In genomic region chr22:23816552-23816976, GRCh38 we compare ENCODE assay signal across 28 cellular contexts. TPM values are rescaled to one million over a fixed set of nuclear protein-coding genes. Genes with fewer than 3 reads are reported as not detected.
A peak's percentile ranks its signal among the peaks of the same experiment; 100 is the strongest.
DNase-seq lines count a peak whose midpoint lies in the region; ATAC-seq and TF ChIP-seq lines count a peak whose summit lies in the region.
"Had no signal": no experiment of that assay in that cellular context is flagged by ENCODE, and none has a peak within 500 bp of the region (broad histone marks: within the 10 kb centered on the region; RNA-seq: fewer than 3 reads in every experiment).

No MANE protein-coding gene starts in this region.

- no peak overlapping the region for H3K9ac ChIP-seq in H9 (ENCODE audit: extremely low read depth, insufficient read length, low read length)

- no peak overlapping the region for H2BK5ac ChIP-seq in H9 (ENCODE audit: insufficient read length, low read length)

- H3K9me3 Mint-ChIP-seq in H9: no peaks in the 10 kb centered on the region
- H3K9me3 Mint-ChIP-seq in immature natural killer cell: no peaks in the 10 kb centered on the region
- H3K9me3 Mint-ChIP-seq in natural killer cell: no peaks in the 10 kb centered on the region
- H3K9me3 Mint-ChIP-seq: activated T-cell treated with anti-CD3 and anti-CD28 coated beads, Interleukin-2, amount 50 U/mL, for 4 hours; dendritic cell treated with granulocyte-macrophage colony-stimulating factor and Interleukin-4, amounts not matched to agents 40 ng/mL and 50 ng/mL, for 4 days; endodermal cell had no signal

- H3K4me3 ChIP-seq in dorsolateral prefrontal cortex (no peak overlapping the region), right atrium auricular region (no peak overlapping the region), spleen (no peak overlapping the region)
- H3K4me3 ChIP-seq: K562, thyroid gland, vagina had no signal

- H3K79me1 ChIP-seq in H9 (ENCODE audit: insufficient read depth, low read depth, low read length, poor library complexity, severe bottlenecking): no peaks in the 10 kb centered on the region

- no peak overlapping the region for H3K18ac ChIP-seq in H9 (ENCODE audit: insufficient read length, low read depth, low read length)

- no peak overlapping the region for H3T11ph ChIP-seq in H9 (ENCODE audit: low read length)

- no peak overlapping the region for H3K4me3 Mint-ChIP-seq in H9
- H3K4me3 Mint-ChIP-seq in immature natural killer cell: no peak overlapping the region
- no peak overlapping the region for H3K4me3 Mint-ChIP-seq in natural killer cell
- H3K4me3 Mint-ChIP-seq: activated CD8-positive, alpha-beta memory T cell treated with anti-CD3 and anti-CD28 coated beads, Interleukin-2, amount 10 ng/mL, durations not matched to agents 7 days and 5 days; activated T-cell treated with anti-CD3 and anti-CD28 coated beads, Interleukin-2, amount 50 U/mL, for 4 hours; dendritic cell treated with granulocyte-macrophage colony-stimulating factor and Interleukin-4, amounts not matched to agents 40 ng/mL and 50 ng/mL, for 4 days; endodermal cell; T-helper 17 cell had no signal

- H3K4me1 ChIP-seq in H9 (ENCODE audit: insufficient read depth, low read length): no peaks in the 10 kb centered on the region
- H3K4me1 ChIP-seq in right atrium auricular region: peaks cover 0 to 23% of the 10 kb centered on the region in 2 donors
- H3K4me1 ChIP-seq in spleen: peaks cover 5 to 45% (median 27%) of the 10 kb centered on the region in 6 donors
- H3K4me1 ChIP-seq: Caco-2 had no signal

- no peak overlapping the region for H3K14ac ChIP-seq in H9 (ENCODE audit: insufficient read depth, low read length)

- WGBS in H9 (ENCODE audit: extremely low coverage, insufficient read length, low lambda C conversion rate): no CpG with 5 or more reads among the region's 11 CpGs
- WGBS in spleen, 5 donors: 84 to 94% (median 91%) methylated on average over 11 of the region's 11 CpGs

- H3K27ac Mint-ChIP-seq in H9 (no peak overlapping the region), immature natural killer cell (no peak overlapping the region), natural killer cell (no peak overlapping the region)
- H3K27ac Mint-ChIP-seq: dendritic cell treated with granulocyte-macrophage colony-stimulating factor and Interleukin-4, amounts not matched to agents 40 ng/mL and 50 ng/mL, for 4 days; endodermal cell; T-helper 17 cell had no signal

- no peak overlapping the region for H4K8ac ChIP-seq in H9 (replicated peaks; ENCODE audit: insufficient read length, low read depth, low read length)

- intact Hi-C loops in dorsolateral prefrontal cortex (cut with DNase I): no loop called here
- intact Hi-C loops in spleen (cut with DNase I; ENCODE audit: low total_unique reads): no loop called here
- intact Hi-C loops in natural killer cell (cut with micrococcal nuclease): no loop called here

- no peak overlapping the region for H2AFZ ChIP-seq in H9 (ENCODE audit: low read length)

- H3K36me3 Mint-ChIP-seq in H9 (ENCODE audit: insufficient read depth in 1 of 3, low read depth in 3 of 3) (peaks cover 54 to 91% (median 87%) of the 10 kb centered on the region in 3 experiments), immature natural killer cell (peaks cover 7 to 33% (median 11%) of the 10 kb centered on the region in 3 donors), natural killer cell (no peaks in the 10 kb centered on the region)

- H2BK20ac ChIP-seq in H9 (ENCODE audit: low read depth, low read length, poor library complexity, severe bottlenecking): no peak overlapping the region

- no peak overlapping the region for H3K56ac ChIP-seq in H9 (ENCODE audit: insufficient read length, low read depth, low read length)

- H3K36me3 ChIP-seq in right atrium auricular region (peaks cover 51% of the 10 kb centered on the region), spleen (peaks cover 4 to 100% (median 67%) of the 10 kb centered on the region in 6 donors)

- H3K23ac ChIP-seq in H9 (ENCODE audit: insufficient read length, low read depth, low read length): no peak overlapping the region

- H3K27me3 ChIP-seq in H9 (ENCODE audit: insufficient read depth, low read length): no peaks in the 10 kb centered on the region
- no peaks in the 10 kb centered on the region for H3K27me3 ChIP-seq in dorsolateral prefrontal cortex
- no peaks in the 10 kb centered on the region for H3K27me3 ChIP-seq in right atrium auricular region
- H3K27me3 ChIP-seq in spleen (replicated peaks in 1 of 7): no peaks in the 10 kb centered on the region
- H3K27me3 ChIP-seq: thyroid gland, vagina had no signal

- H3K9me3 ChIP-seq in H9 (ENCODE audit: control insufficient read depth, low read depth, low read length) (no peaks in the 10 kb centered on the region), right atrium auricular region (no peaks in the 10 kb centered on the region), spleen (no peaks in the 10 kb centered on the region)
- H3K9me3 ChIP-seq: Caco-2, thyroid gland, vagina had no signal

- H3K79me2 ChIP-seq in H9 (ENCODE audit: insufficient read depth, low read length): no peaks in the 10 kb centered on the region

- H3K4me1 Mint-ChIP-seq in H9 (peaks cover 5 to 10% of the 10 kb centered on the region in 2 experiments; a peak in 3 of 4 replicates), immature natural killer cell (no peaks in the 10 kb centered on the region), natural killer cell (no peaks in the 10 kb centered on the region)
- H3K4me1 Mint-ChIP-seq: endodermal cell had no signal

- H3K23me2 ChIP-seq in H9 (ENCODE audit: insufficient read length, low read depth, low read length, poor library complexity, severe bottlenecking): no peaks in the 10 kb centered on the region

- H3K27me3 Mint-ChIP-seq in H9 (ENCODE audit: low read depth): no peaks in the 10 kb centered on the region
- peaks cover 0 to 3% (median 0%) of the 10 kb centered on the region in 3 donors for H3K27me3 Mint-ChIP-seq in immature natural killer cell (ENCODE audit: low read depth in 3 of 3)
- no peaks in the 10 kb centered on the region for H3K27me3 Mint-ChIP-seq in natural killer cell (ENCODE audit: low read depth in 2 of 2)
- H3K27me3 Mint-ChIP-seq: activated CD8-positive, alpha-beta memory T cell treated with anti-CD3 and anti-CD28 coated beads, Interleukin-2, amount 10 ng/mL, durations not matched to agents 7 days and 5 days; dendritic cell treated with granulocyte-macrophage colony-stimulating factor and Interleukin-4, amounts not matched to agents 40 ng/mL and 50 ng/mL, for 4 days; T-helper 17 cell had no signal

- H3K27ac ChIP-seq in H9 (ENCODE audit: insufficient read length, low read depth, low read length) (no peak overlapping the region), dorsolateral prefrontal cortex (peak overlapping the region in 46 of 59 donors; percentile 4 to 87 (median 68)), right atrium auricular region (peak overlapping the region; percentile 79 to 82), spleen (no peak overlapping the region)
- H3K27ac ChIP-seq: C4-2B, RWPE1, thyroid gland, vagina had no signal

- H3K4ac ChIP-seq in H9 (ENCODE audit: low read depth, low read length): no peak overlapping the region

- no peak overlapping the region for H2AK5ac ChIP-seq in H9 (ENCODE audit: insufficient read length, low read length)

- TF ChIP-seq POLR2A in spleen (IDR thresholded peaks at IDR 0.05): no peak

- H2BK15ac ChIP-seq in H9 (ENCODE audit: low read depth, low read length): no peak overlapping the region

- DNase-seq in H9 (peak; percentile 17), dorsolateral prefrontal cortex (no peak), right atrium auricular region (ENCODE audit: low spot score) (no peak), spleen (peak; percentile 37), immature natural killer cell (no peak), natural killer cell (no peak), NCI-H2081 treated with DMSO at 0.1 percent for 48 hours (lab: John Stamatoyannopoulos, UW) (no peak)
- DNase-seq: activated CD4-positive, alpha-beta T cell treated with anti-CD3 and anti-CD28 coated beads, Interleukin-2, amount 50 U/mL, for 4 hours; activated CD8-positive, alpha-beta memory T cell treated with anti-CD3 and anti-CD28 coated beads, Interleukin-2, amount 10 ng/mL, durations not matched to agents 7 days and 5 days; activated gamma-delta T cell; activated T-cell treated with anti-CD3 and anti-CD28 coated beads, Interleukin-2, amount 50 U/mL, for 4 hours; Caco-2; central memory CD4-positive, alpha-beta T cell; DMS53; endodermal cell; mesendoderm; NCI-H1092; NCI-H510A treated with DMSO at 0.1 percent for 48 hours; stimulated activated naive CD4-positive, alpha-beta T cell treated with Interleukin-2 at 50 U/mL for 16 hours; T-helper 17 cell; thyroid gland had no signal

- no peak overlapping the region for H3K4me2 ChIP-seq in H9 (ENCODE audit: insufficient read depth, insufficient read length, low read length)

- no peak for ATAC-seq in natural killer cell
- ATAC-seq: activated CD4-positive, CD25-positive, alpha-beta regulatory T cell treated with anti-CD3 and anti-CD28 coated beads, Interleukin-2, amount 50 U/mL, for 24 hours; activated CD8-positive, alpha-beta memory T cell treated with anti-CD3 and anti-CD28 coated beads, Interleukin-2, amount 10 ng/mL, durations not matched to agents 7 days and 5 days; activated T-cell treated with anti-CD3 and anti-CD28 coated beads, Interleukin-2, amount 50 U/mL, for 4 hours; K562; T-helper 17 cell had no signal

- TF ChIP-seq CTCF in H9 (conservative IDR thresholded peaks at IDR 0.05) (no peak), dorsolateral prefrontal cortex (IDR thresholded peaks at IDR 0.05 in 54 of 56, conservative IDR thresholded peaks at IDR 0.05 in 2 of 56; ENCODE audit: low read depth in 1 of 56, partially characterized antibody in 56 of 56) (no peak), right atrium auricular region (IDR thresholded peaks at IDR 0.05) (no peak), spleen (IDR thresholded peaks at IDR 0.05 in 8 of 11, conservative IDR thresholded peaks at IDR 0.05 in 3 of 11) (no peak), natural killer cell (IDR thresholded peaks at IDR 0.05) (no peak)

- no peak overlapping the region for H2BK12ac ChIP-seq in H9 (ENCODE audit: insufficient read length, low read depth, low read length)

- no peaks in the 10 kb centered on the region for H4K20me1 ChIP-seq in H9 (ENCODE audit: control insufficient read depth, insufficient read depth, insufficient read length)

- no peak overlapping the region for H2BK120ac ChIP-seq in H9 (ENCODE audit: low read depth, low read length, poor library complexity, severe bottlenecking)

- no peak overlapping the region for H4K5ac ChIP-seq in H9 (ENCODE audit: insufficient read length, low read depth, low read length)

- H4K91ac ChIP-seq in H9 (ENCODE audit: insufficient read length, low read depth, low read length): no peak overlapping the region

RNA-seq across cellular contexts. Expression of gene DERL3, which starts 22.2 kb away (rescaled TPM):
- total RNA-seq in H9 (2021) (9.0 and 9.8 TPM in 2 replicates), dorsolateral prefrontal cortex (10 to 100 TPM in 1 of 120 experiments, 1 to 10 TPM in 108, under 1 TPM in 11; 0.56 to 10.6 (median 2.5) TPM), right atrium auricular region (10 to 100 TPM in 1 of 2 donors, 1 to 10 TPM in 1; 4.0 to 10.6 TPM), spleen (10 to 100 TPM; 10.2 to 62.8 (median 30.4) TPM), natural killer cell (10 to 100 TPM in 1 of 3 donors, 1 to 10 TPM in 1, under 1 TPM in 1; 0.88 to 24.5 (median 1.3) TPM)
- polyA plus RNA-seq in spleen (10 to 100 TPM; 16.1 to 18.8 (median 17.9) TPM), immature natural killer cell (1 to 10 TPM in 1 of 3 donors, under 1 TPM in 2; 0.61 to 1.2 (median 0.62) TPM)
- total RNA-seq: G401 had no signal

RNA-seq across cellular contexts. Expression of gene SMARCB1, which starts 29.8 kb away (rescaled TPM):
- total RNA-seq in H9 (2021) (132 and 136 TPM in 2 replicates), dorsolateral prefrontal cortex (10 to 100 TPM; 60.2 to 91.8 (median 72.1) TPM), right atrium auricular region (10 to 100 TPM; 41.4 to 45.9 TPM), spleen (100 to 1,000 TPM in 2 of 7 donors, 10 to 100 TPM in 5; 72.8 to 166 (median 84.6) TPM), natural killer cell (10 to 100 TPM; 56.3 to 76.9 (median 69.8) TPM)
- polyA plus RNA-seq in spleen (100 to 1,000 TPM in 1 of 3 donors, 10 to 100 TPM in 2; 64.2 to 100 (median 86.9) TPM), immature natural killer cell (10 to 100 TPM; 28.5 to 49.5 (median 40.3) TPM)
- total RNA-seq: G401 had no signal

RNA-seq across cellular contexts. Expression of gene SLC2A11, which starts 41.1 kb away (rescaled TPM):
- 12.1 and 15.0 TPM in 2 replicates for total RNA-seq in H9 (2021)
- total RNA-seq in dorsolateral prefrontal cortex: 10 to 100 TPM; 25.3 to 69.8 (median 42.4) TPM
- 10 to 100 TPM; 10.6 to 15.5 TPM for total RNA-seq in right atrium auricular region
- 10 to 100 TPM; 12.0 to 21.7 (median 16.9) TPM for total RNA-seq in spleen
- 10 to 100 TPM; 15.6 to 23.5 (median 16.2) TPM for polyA plus RNA-seq in spleen
- polyA plus RNA-seq in immature natural killer cell: 1 to 10 TPM in 2 of 3 donors, under 1 TPM in 1; 0.48 to 3.0 (median 2.0) TPM
- total RNA-seq in natural killer cell: 10 to 100 TPM in 2 of 3 donors, 1 to 10 TPM in 1; 9.2 to 14.1 (median 11.8) TPM
- total RNA-seq: G401 had no signal

RNA-seq across cellular contexts. Expression of gene MMP11, which starts 43.9 kb away (rescaled TPM):
- total RNA-seq in H9 (2021) (4.9 and 5.3 TPM in 2 replicates), dorsolateral prefrontal cortex (1 to 10 TPM in 97 of 120 experiments, under 1 TPM in 22, not detected in 1; 0.32 to 4.5 (median 1.7) TPM), right atrium auricular region (10 to 100 TPM in 1 of 2 donors, 1 to 10 TPM in 1; 2.2 to 12.3 TPM), spleen (10 to 100 TPM in 1 of 7 donors, 1 to 10 TPM in 5, under 1 TPM in 1; 0.66 to 11.0 (median 3.3) TPM), natural killer cell (1 to 10 TPM in 1 of 3 donors, under 1 TPM in 2; 0.71 to 1.7 (median 0.91) TPM)
- polyA plus RNA-seq in spleen (1 to 10 TPM; 4.4 to 6.8 (median 4.7) TPM), immature natural killer cell (1 to 10 TPM in 2 of 3 donors, under 1 TPM in 1; 0.76 to 1.7 (median 1.2) TPM)
- total RNA-seq: G401 had no signal

RNA-seq across cellular contexts. Expression of gene CHCHD10, which starts 48.8 kb away (rescaled TPM):
- total RNA-seq in H9 (2021): 47.5 and 53.7 TPM in 2 replicates
- total RNA-seq in dorsolateral prefrontal cortex: 100 to 1,000 TPM in 119 of 120 experiments, 10 to 100 TPM in 1; 87.5 to 320 (median 183) TPM
- total RNA-seq in right atrium auricular region: 100 to 1,000 TPM; 213 to 319 TPM
- total RNA-seq in spleen: 100 to 1,000 TPM in 1 of 7 donors, 10 to 100 TPM in 6; 16.8 to 101 (median 83.4) TPM
- 100 to 1,000 TPM; 117 to 189 (median 167) TPM for polyA plus RNA-seq in spleen
- 1 to 10 TPM; 5.7 to 9.3 (median 8.1) TPM for polyA plus RNA-seq in immature natural killer cell
- 10 to 100 TPM in 2 of 3 donors, 1 to 10 TPM in 1; 9.3 to 22.5 (median 13.8) TPM for total RNA-seq in natural killer cell
- total RNA-seq: G401 had no signal

Comparison
In these comparisons a context has a peak if more than half of its experiments do, and no peak if none do; other contexts are left out.
1. DNase-seq: peak in H9 (single experiment) and spleen (single experiment); none in dorsolateral prefrontal cortex (0 of 10), right atrium auricular region (single experiment), immature natural killer cell (0 of 3), natural killer cell (single experiment) and NCI-H2081 treated with DMSO at 0.1 percent for 48 hours (single experiment).
2. H3K27ac ChIP-seq: peak in dorsolateral prefrontal cortex (46 of 59) and right atrium auricular region (2 of 2); none in H9 (single experiment) and spleen (0 of 8).